ENCODE assay signal across 11 cellular contexts in genomic region chr4:85603437-85604336, GRCh38.
DNase-seq lines count a peak whose midpoint lies in the region; ATAC-seq and TF ChIP-seq lines count a peak whose summit lies in the region.
"Had no signal": no experiment of that assay in that cellular context is flagged by ENCODE, and none has a peak within 500 bp of the region (broad histone marks: within the 10 kb centered on the region; RNA-seq: fewer than 3 reads in every experiment).

No MANE protein-coding gene starts in this region.

- peaks cover 12% of the 10 kb centered on the region for H3K4me1 ChIP-seq in MM.1S (ENCODE audit: low read length)

- no peaks in the 10 kb centered on the region for H3K9me3 ChIP-seq in MM.1S (replicated peaks; ENCODE audit: insufficient read depth, low read length)

- H3K4me3 ChIP-seq in fibroblast of pulmonary artery (replicated peaks; ENCODE audit: low read depth, low read length) (no peak overlapping the region), MM.1S (ENCODE audit: low read length) (no peak overlapping the region)

- no peaks in the 10 kb centered on the region for H4K20me1 ChIP-seq in MM.1S (ENCODE audit: insufficient read depth, low read length)

- DNase-seq in DMS153 (lab: John Stamatoyannopoulos, UW) (peak; percentile 49), LHCN-M2 (ENCODE audit: low read depth) (peak; percentile 55), fibroblast of pulmonary artery (ENCODE audit: low read depth) (peak; percentile 82), MM.1S (no peak), NCI-H1694 treated with DMSO at 0.1 percent for 48 hours (lab: John Stamatoyannopoulos, UW) (no peak), DMS79 treated with DMSO at 0.1 percent for 48 hours (lab: John Stamatoyannopoulos, UW) (no peak), NOMO-1 treated with DMSO at 0.1 percent for 48 hours (lab: John Stamatoyannopoulos, UW; ENCODE audit: unreplicated experiment) (no peak)
- DNase-seq: activated T-cell treated with anti-CD3 and anti-CD28 coated beads, Interleukin-2, amount 50 U/mL, for 72 hours; natural killer cell had no signal

- no peak overlapping the region for H3K27ac ChIP-seq in MM.1S (ENCODE audit: low read length)
- H3K27ac ChIP-seq: epithelial cell of prostate had no signal

- peaks cover 10% of the 10 kb centered on the region for H3F3A ChIP-seq in MM.1S (ENCODE audit: insufficient read depth, low read length)

- no peak overlapping the region for H3K9ac ChIP-seq in MM.1S (ENCODE audit: low read length)

- no peak overlapping the region for H2AFZ ChIP-seq in MM.1S (ENCODE audit: low read length)

- TF ChIP-seq CTCF in fibroblast of pulmonary artery (IDR thresholded peaks at IDR 0.05; ENCODE audit: low read length, missing control alignments) = no peak
- no peak for TF ChIP-seq CTCF in MM.1S (IDR thresholded peaks at IDR 0.05; ENCODE audit: low read length)

- no peak overlapping the region for H3K4me2 ChIP-seq in MM.1S (ENCODE audit: low read depth, low read length)

- H3K27me3 ChIP-seq in MM.1S (replicated peaks; ENCODE audit: insufficient read depth, low read length) = no peaks in the 10 kb centered on the region

- H3K9me2 ChIP-seq in MM.1S (replicated peaks; ENCODE audit: insufficient read depth, low read length) = no peaks in the 10 kb centered on the region

- H3K36me3 ChIP-seq in MM.1S (replicated peaks; ENCODE audit: insufficient read depth, low read length) = no peaks in the 10 kb centered on the region

- no peaks in the 10 kb centered on the region for H3K79me2 ChIP-seq in MM.1S (ENCODE audit: low read length)

- peak; percentile 48 for ATAC-seq in GM21515 (IDR thresholded peaks at IDR 0.05; ENCODE audit: unreplicated experiment)
- ATAC-seq: activated T-cell treated with anti-CD3 and anti-CD28 coated beads, Interleukin-2, amount 50 U/mL, for 72 hours; natural killer cell had no signal

Comparison
In these comparisons a context has a peak if more than half of its experiments do, and no peak if none do; other contexts are left out.
1. DNase-seq: peak in DMS153 (single experiment), LHCN-M2 (single experiment) and fibroblast of pulmonary artery (single experiment); none in MM.1S (single experiment), NCI-H1694 treated with DMSO at 0.1 percent for 48 hours (single experiment), DMS79 treated with DMSO at 0.1 percent for 48 hours (single experiment) and NOMO-1 treated with DMSO at 0.1 percent for 48 hours (single experiment).